2 cellular contexts compared by ENCODE assay signal in genomic region chr5:62192958-62193357, GRCh38.
A peak's percentile ranks its signal among the peaks of the same experiment; 100 is the strongest.
TF ChIP-seq lines count a peak whose summit lies in the region.

No MANE protein-coding gene starts in this region.

TF ChIP-seq in A549, 52 proteins besides CTCF, POLR2A, EP300 and RAD21 (continued from another document):
- peak; percentile 49 for TF ChIP-seq ZFP36 (IDR thresholded peaks at IDR 0.05; ENCODE audit: borderline replicate concordance, partially characterized antibody)
TF ChIP-seq in A549: peak in this region for 1.

TF ChIP-seq in HEK293, 187 proteins besides CTCF, POLR2A, EP300 and RAD21 (continued from another document):
- TF ChIP-seq ZNF585B (tag by site-specific recombination; IDR thresholded peaks at IDR 0.05) (peak; percentile 95), ZNF560 (tag by site-specific recombination; IDR thresholded peaks at IDR 0.05; ENCODE audit: borderline replicate concordance) (no peak), ZNF785 (tag by site-specific recombination; IDR thresholded peaks at IDR 0.05) (no peak)
